In the genomic region with DNA sequence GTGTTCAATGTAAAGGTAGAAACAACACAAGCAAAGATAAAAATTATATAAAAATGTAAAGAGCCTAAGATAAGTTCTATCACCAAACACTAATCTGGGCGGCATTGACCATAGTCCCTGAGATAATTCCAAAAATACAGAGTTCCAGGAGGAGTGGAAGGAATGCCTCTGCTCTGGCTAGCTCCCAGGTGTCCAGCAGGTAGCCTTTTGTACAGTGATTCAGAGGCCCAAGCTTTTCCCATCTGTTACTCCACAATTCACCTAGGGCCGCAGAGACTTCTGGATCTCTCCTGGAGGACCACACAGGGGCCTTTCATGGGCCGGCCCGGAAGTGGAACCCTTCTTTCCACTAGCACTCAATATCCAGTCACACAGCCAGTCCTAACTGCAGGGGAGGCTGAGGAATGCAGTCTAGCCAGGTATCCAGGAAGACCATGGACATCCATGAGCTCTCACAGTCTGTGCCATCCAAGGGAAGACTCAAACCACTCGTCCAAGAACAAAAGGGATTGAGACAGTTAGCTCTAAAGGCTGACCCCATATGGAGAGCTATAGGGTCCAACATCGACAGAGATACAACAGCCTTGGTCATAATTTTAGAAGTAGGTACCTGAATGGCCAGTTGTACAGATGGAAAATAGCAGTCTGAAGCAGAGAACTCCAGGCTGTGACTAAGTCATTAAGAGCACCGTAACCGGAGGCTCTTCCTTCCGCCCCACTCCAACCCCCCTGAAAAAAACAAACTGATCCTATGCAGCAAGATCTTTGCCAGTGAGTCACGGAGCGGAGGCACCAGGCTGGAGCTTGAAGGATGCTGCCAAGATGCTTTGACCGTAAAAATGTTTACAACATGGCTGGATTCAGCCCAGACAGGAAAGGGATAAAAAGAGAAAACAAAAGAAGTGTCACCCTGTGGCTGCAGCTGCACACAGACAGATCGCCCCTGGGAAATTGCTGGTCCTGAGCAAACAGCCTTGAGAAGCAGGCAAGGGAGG, we compare ENCODE assay signal across 10 cellular contexts.
DNase-seq lines count a peak whose midpoint lies in the region; TF ChIP-seq lines count a peak whose summit lies in the region.
"Had no signal": no experiment of that assay in that cellular context is flagged by ENCODE, and none has a peak within 500 bp of the region (broad histone marks: within the 10 kb centered on the region; RNA-seq: fewer than 3 reads in every experiment).

No MANE protein-coding gene starts in this region.

- no peak for TF ChIP-seq POLR2A in adrenal gland (IDR thresholded peaks at IDR 0.05)

- WGBS in adrenal gland, 4 donors: 52 to 71% (median 68%) methylated on average over 13 of the region's 13 CpGs

- TF ChIP-seq CTCF in adrenal gland (IDR thresholded peaks at IDR 0.05) (no peak), tibial artery (IDR thresholded peaks at IDR 0.05) (no peak)

- H3K27ac ChIP-seq in adrenal gland (peak overlapping the region in 1 of 5 donors; percentile 40), tibial artery (peak overlapping the region in 1 of 2 donors; percentile 6)

- H3K4me1 ChIP-seq in adrenal gland (replicated peaks in 1 of 2) (no peaks in the 10 kb centered on the region), tibial artery (peaks cover 0 to 17% (median 6%) of the 10 kb centered on the region in 4 donors)

- H3K36me3 ChIP-seq in adrenal gland (replicated peaks in 1 of 2) (no peaks in the 10 kb centered on the region), tibial artery (no peaks in the 10 kb centered on the region)

- no peak overlapping the region for H3K4me3 ChIP-seq in adrenal gland
- no peak overlapping the region for H3K4me3 ChIP-seq in tibial artery

- intact Hi-C loops in adrenal gland (cut with DNase I) (no loop called here), tibial artery (cut with DNase I; ENCODE audit: low total_unique reads) (no loop called here)

- H3K9me3 ChIP-seq in adrenal gland (replicated peaks in 1 of 3) (no peaks in the 10 kb centered on the region), tibial artery (no peaks in the 10 kb centered on the region)

- DNase-seq in NCI-H146 (lab: John Stamatoyannopoulos, UW) (peak; percentile 14), NCI-H146 treated with DMSO at 0.1 percent for 48 hours (lab: John Stamatoyannopoulos, UW; ENCODE audit: unreplicated experiment) (no peak), adrenal gland (peak; percentile 28 to 70 (median 38)), iris pigment epithelial cell (ENCODE audit: low read depth) (peak; percentile 99), tibial artery (peak; percentile 54 to 71), T-helper 9 cell (no peak), NCI-H2171 (lab: John Stamatoyannopoulos, UW) (no peak)
- DNase-seq in activated T-cell treated with anti-CD3 and anti-CD28 coated beads, Interleukin-2, amount 50 U/mL, for 48 hours: no peak
- DNase-seq: activated CD4-positive, alpha-beta T cell treated with anti-CD3 and anti-CD28 coated beads, Interleukin-2, amount 10 ng/mL, durations not matched to agents 7 days and 5 days; KG1 had no signal

- no peaks in the 10 kb centered on the region for H3K27me3 ChIP-seq in adrenal gland
- no peaks in the 10 kb centered on the region for H3K27me3 ChIP-seq in tibial artery

Comparison
In these comparisons a context has a peak if more than half of its experiments do, and no peak if none do; other contexts are left out.
1. DNase-seq: peak in NCI-H146 (single experiment), adrenal gland (7 of 7), iris pigment epithelial cell (single experiment) and tibial artery (2 of 2); none in NCI-H146 treated with DMSO at 0.1 percent for 48 hours (single experiment), T-helper 9 cell (single experiment), NCI-H2171 (single experiment) and activated T-cell treated with anti-CD3 and anti-CD28 coated beads, Interleukin-2, amount 50 U/mL, for 48 hours (0 of 2).